In genomic region chr1:17355898-17356297, GRCh38 we compare ENCODE assay signal across 16 cellular contexts. TPM values are rescaled to one million over a fixed set of nuclear protein-coding genes. Genes with fewer than 3 reads are reported as not detected.
DNase-seq lines count a peak whose midpoint lies in the region; ATAC-seq lines count a peak whose summit lies in the region.
"Had no signal": no experiment of that assay in that cellular context is flagged by ENCODE, and none has a peak within 500 bp of the region (broad histone marks: within the 10 kb centered on the region; RNA-seq: fewer than 3 reads in every experiment).

No MANE protein-coding gene starts in this region.

- H4K20me1 ChIP-seq in BLaER1, result no peaks in the 10 kb centered on the region

- peak overlapping the region; percentile 50 for H3K4me3 ChIP-seq in BLaER1
- H3K4me3 ChIP-seq in naive thymus-derived CD4-positive, alpha-beta T cell (ENCODE audit: low read length), result peak overlapping the region; percentile 33
- H3K4me3 ChIP-seq: thoracic aorta had no signal

- peak; percentile 75 to 90 for ATAC-seq in activated T-cell treated with anti-CD3 and anti-CD28 coated beads, Interleukin-2, amount 50 U/mL, for 72 hours (replicated peaks in 1 of 2)
- peak; percentile 67 for ATAC-seq in naive thymus-derived CD4-positive, alpha-beta T cell
- no peak for ATAC-seq in sciatic nerve
- ATAC-seq: right cardiac atrium had no signal

- H3K27ac Mint-ChIP-seq in activated T-cell treated with anti-CD3 and anti-CD28 coated beads, Interleukin-2, amount 50 U/mL, for 72 hours, result peak overlapping the region; percentile 37
- peak overlapping the region in 8 of 9 donors; percentile 62 to 94 (median 71) for H3K27ac Mint-ChIP-seq in naive thymus-derived CD4-positive, alpha-beta T cell
- H3K27ac Mint-ChIP-seq: activated T-helper 1 cell treated with anti-CD3 and anti-CD28 coated beads, Interleukin-12 subunit alpha, Interleukin-12 subunit beta, Interleukin-2, Interleukin-4 antibody, amounts not matched to agents 30 ng/mL and 10 ng/mL and 1 ng/mL, durations not matched to agents 14 hours and 24 hours and 36 hours; nephron had no signal

- no peaks in the 10 kb centered on the region for H3K9me3 Mint-ChIP-seq in activated T-cell treated with anti-CD3 and anti-CD28 coated beads, Interleukin-2, amount 50 U/mL, for 72 hours
- peaks cover 0 to 2% (median 0%) of the 10 kb centered on the region in 11 donors for H3K9me3 Mint-ChIP-seq in naive thymus-derived CD4-positive, alpha-beta T cell
- H3K9me3 Mint-ChIP-seq: activated T-helper 1 cell treated with anti-CD3 and anti-CD28 coated beads, Interleukin-12 subunit alpha, Interleukin-12 subunit beta, Interleukin-2, Interleukin-4 antibody, amounts not matched to agents 30 ng/mL and 10 ng/mL and 1 ng/mL, durations not matched to agents 14 hours and 24 hours and 36 hours; nephron had no signal

- H3K36me3 Mint-ChIP-seq in activated T-cell treated with anti-CD3 and anti-CD28 coated beads, Interleukin-2, amount 50 U/mL, for 72 hours (ENCODE audit: insufficient read depth in 2 of 2), result no peaks in the 10 kb centered on the region
- peaks cover 0 to 5% (median 0%) of the 10 kb centered on the region in 5 donors for H3K36me3 Mint-ChIP-seq in naive thymus-derived CD4-positive, alpha-beta T cell

- peak overlapping the region; percentile 67 for H3K9ac ChIP-seq in BLaER1

- CTCF ChIA-PET in naive thymus-derived CD4-positive, alpha-beta T cell (lab: Charles Lee), result interaction anchor here (1.2 kb wide), 1 partner anchor 19 kb away, joined by 5 read pairs; no protein-coding TSS in a partner anchor

- peak overlapping the region; percentile 81 for H3K4me2 ChIP-seq in BLaER1

- no peaks in the 10 kb centered on the region for H3K9me3 ChIP-seq in BLaER1
- no peaks in the 10 kb centered on the region for H3K9me3 ChIP-seq in naive thymus-derived CD4-positive, alpha-beta T cell (ENCODE audit: control insufficient read depth in 2 of 3, low read length in 3 of 3)
- H3K9me3 ChIP-seq: thoracic aorta had no signal

- H3K27me3 Mint-ChIP-seq in activated T-cell treated with anti-CD3 and anti-CD28 coated beads, Interleukin-2, amount 50 U/mL, for 72 hours (ENCODE audit: low read depth), result no peaks in the 10 kb centered on the region
- H3K27me3 Mint-ChIP-seq in naive thymus-derived CD4-positive, alpha-beta T cell, result peaks cover 0 to 11% (median 0%) of the 10 kb centered on the region in 5 donors

- DNase-seq in KG1 (lab: John Stamatoyannopoulos, UW) (peak; percentile 43), NCI-H345 (lab: John Stamatoyannopoulos, UW) (no peak), NAMALWA (ENCODE audit: low spot score) (no peak), sciatic nerve (ENCODE audit: low spot score) (no peak), ecto neural progenitor cell (ENCODE audit: low spot score) (no peak)
- peak; percentile 19 to 25 for DNase-seq in activated T-cell treated with anti-CD3 and anti-CD28 coated beads, Interleukin-2, amount 50 U/mL, for 72 hours
- peak in 2 of 9 donors; percentile 10 to 17 for DNase-seq in naive thymus-derived CD4-positive, alpha-beta T cell
- DNase-seq: brain microvascular endothelial cell; effector CD4-positive, alpha-beta T cell; NCI-H446 treated with DMSO at 0.1 percent for 48 hours; right cardiac atrium had no signal

- POLR2A ChIA-PET in naive thymus-derived CD4-positive, alpha-beta T cell (lab: Charles Lee), result interaction anchor here (0.5 to 1.7 kb wide), 3 partner anchors 83 to 198 kb away, joined by 3 to 5 read pairs (median 4); partner anchors contain the start of gene RCC2

- intact Hi-C loops in naive thymus-derived CD4-positive, alpha-beta T cell (cut with micrococcal nuclease), result no loop called here
- intact Hi-C loops in sciatic nerve (cut with DNase I), result no loop called here

- no peaks in the 10 kb centered on the region for H3K27me3 ChIP-seq in BLaER1
- no peaks in the 10 kb centered on the region for H3K27me3 ChIP-seq in naive thymus-derived CD4-positive, alpha-beta T cell (ENCODE audit: control insufficient read depth in 2 of 2, insufficient read depth in 2 of 2, low read length in 2 of 2)
- H3K27me3 ChIP-seq: brain microvascular endothelial cell had no signal

- H3K36me3 ChIP-seq in BLaER1, result no peaks in the 10 kb centered on the region
- H3K36me3 ChIP-seq in naive thymus-derived CD4-positive, alpha-beta T cell (ENCODE audit: control insufficient read depth in 2 of 3, insufficient read depth in 3 of 3, low read length in 3 of 3), result no peaks in the 10 kb centered on the region
- H3K36me3 ChIP-seq: brain microvascular endothelial cell, thoracic aorta had no signal

- peak overlapping the region; percentile 86 for H3K27ac ChIP-seq in BLaER1
- no peak overlapping the region for H3K27ac ChIP-seq in naive thymus-derived CD4-positive, alpha-beta T cell (ENCODE audit: low read depth, low read length)
- H3K27ac ChIP-seq: brain microvascular endothelial cell, thoracic aorta had no signal

- peaks cover 12% of the 10 kb centered on the region for H3K4me1 Mint-ChIP-seq in activated T-cell treated with anti-CD3 and anti-CD28 coated beads, Interleukin-2, amount 50 U/mL, for 72 hours (ENCODE audit: low read depth)
- H3K4me1 Mint-ChIP-seq in naive thymus-derived CD4-positive, alpha-beta T cell, result peaks cover 4 to 22% (median 10%) of the 10 kb centered on the region in 7 donors
- H3K4me1 Mint-ChIP-seq: nephron had no signal

- peaks cover 66% of the 10 kb centered on the region for H3K4me1 ChIP-seq in BLaER1
- peaks cover 0 to 8% of the 10 kb centered on the region in 2 donors for H3K4me1 ChIP-seq in naive thymus-derived CD4-positive, alpha-beta T cell (ENCODE audit: control insufficient read depth in 2 of 2, insufficient read depth in 2 of 2, low read length in 2 of 2)

- H3K4me3 Mint-ChIP-seq in activated T-cell treated with anti-CD3 and anti-CD28 coated beads, Interleukin-2, amount 50 U/mL, for 72 hours, result peak overlapping the region; percentile 64
- H3K4me3 Mint-ChIP-seq in naive thymus-derived CD4-positive, alpha-beta T cell, result peak overlapping the region; percentile 12 to 82 (median 74)
- H3K4me3 Mint-ChIP-seq: nephron had no signal

RNA-seq across cellular contexts. Expression of gene PADI6, which starts 16.1 kb away (rescaled TPM):
- not detected for total RNA-seq in activated T-cell treated with anti-CD3 and anti-CD28 coated beads, Interleukin-2, amount 50 U/mL, for 72 hours
- total RNA-seq in naive thymus-derived CD4-positive, alpha-beta T cell, result not detected
- polyA plus RNA-seq in naive thymus-derived CD4-positive, alpha-beta T cell, result not detected
- not detected for total RNA-seq in sciatic nerve
- total RNA-seq: activated T-helper 1 cell treated with anti-CD3 and anti-CD28 coated beads, Interleukin-12 subunit alpha, Interleukin-12 subunit beta, Interleukin-2, Interleukin-4 antibody, amounts not matched to agents 30 ng/mL and 10 ng/mL and 1 ng/mL, durations not matched to agents 14 hours and 24 hours and 36 hours; lower leg skin; right cardiac atrium; thoracic aorta had no signal
- polyA plus RNA-seq: right cardiac atrium had no signal

RNA-seq across cellular contexts. Expression of gene PADI4, which starts 47.9 kb away (rescaled TPM):
- total RNA-seq in activated T-cell treated with anti-CD3 and anti-CD28 coated beads, Interleukin-2, amount 50 U/mL, for 72 hours, result 1 to 10 TPM in 1 of 2 donors, under 1 TPM in 1; 0.79 to 1.9 TPM
- total RNA-seq in naive thymus-derived CD4-positive, alpha-beta T cell, result 10 to 100 TPM in 1 of 5 experiments, 1 to 10 TPM in 3, under 1 TPM in 1; 0.12 to 20.5 (median 1.4) TPM
- polyA plus RNA-seq in naive thymus-derived CD4-positive, alpha-beta T cell, result 1 to 10 TPM; 2.4 to 3.6 TPM
- 3.8 TPM for total RNA-seq in sciatic nerve
- total RNA-seq: activated T-helper 1 cell treated with anti-CD3 and anti-CD28 coated beads, Interleukin-12 subunit alpha, Interleukin-12 subunit beta, Interleukin-2, Interleukin-4 antibody, amounts not matched to agents 30 ng/mL and 10 ng/mL and 1 ng/mL, durations not matched to agents 14 hours and 24 hours and 36 hours had no signal

Comparison
In these comparisons a context has a peak if more than half of its experiments do, and no peak if none do; other contexts are left out.
1. DNase-seq: peak in KG1 (single experiment) and activated T-cell treated with anti-CD3 and anti-CD28 coated beads, Interleukin-2, amount 50 U/mL, for 72 hours (2 of 2); none in NCI-H345 (single experiment), NAMALWA (single experiment), sciatic nerve (single experiment) and ecto neural progenitor cell (single experiment).